Comparison of ENCODE assay signal across 8 cellular contexts in genomic region chr14:23286904-23287479, GRCh38. TPM values are rescaled to one million over a fixed set of nuclear protein-coding genes. Genes with fewer than 3 reads are reported as not detected.
DNase-seq lines count a peak whose midpoint lies in the region; ATAC-seq and TF ChIP-seq lines count a peak whose summit lies in the region.

No MANE protein-coding gene starts in this region.

- H3K27ac ChIP-seq in SJSA1 (peak overlapping the region; percentile 54; the same call in 1 of the 2 replicates), rectal smooth muscle tissue (ENCODE audit: low read depth, low read length) (peak overlapping the region; percentile 96)

- CTCF ChIA-PET in HEK293T (lab: Yijun Ruan, JAX): interaction anchor here (0.7 to 1.2 kb wide), 3 partner anchors 11 to 273 kb away, joined by 3 to 4 read pairs (median 3); no protein-coding TSS in a partner anchor

- DNase-seq in GM12864 (ENCODE audit: low read depth) (no peak), SJSA1 (ENCODE audit: low read depth in 1 of 2, low spot score in 2 of 2) (no peak), fibroblast of gingiva (ENCODE audit: low read depth) (peak; percentile 42), EL (no peak), HEK293T (ENCODE audit: extremely low spot score) (no peak), SHP77 (lab: John Stamatoyannopoulos, UW) (no peak)

- H3K9me3 ChIP-seq in SJSA1 (replicated peaks): no peaks in the 10 kb centered on the region

- peak overlapping the region; percentile 90 for H3K9ac ChIP-seq in rectal smooth muscle tissue (ENCODE audit: low read length)

- TF ChIP-seq CTCF in GM12864 (IDR thresholded peaks at IDR 0.05; ENCODE audit: low read depth, low read length, missing control alignments): no peak

- peak overlapping the region; percentile 80 for H3K4me3 ChIP-seq in GM12864 (ENCODE audit: low read depth, low read length)
- peak overlapping the region; percentile 62 for H3K4me3 ChIP-seq in SJSA1
- peak overlapping the region; percentile 80 for H3K4me3 ChIP-seq in rectal smooth muscle tissue (ENCODE audit: low read length)

- H3K36me3 ChIP-seq in SJSA1 (no peaks in the 10 kb centered on the region), rectal smooth muscle tissue (ENCODE audit: control insufficient read depth, insufficient read depth, low read length) (no peaks in the 10 kb centered on the region)

- POLR2A ChIA-PET in HEK293T (lab: Yijun Ruan, JAX): interaction anchor here (0.7 to 3.6 kb wide), 21 partner anchors 7 to 584 kb away, joined by 3 to 46 read pairs (median 4); partner anchors contain the start of genes ACIN1, BCL2L2, C14orf119 and PABPN1

- no peak for ATAC-seq in HG03521 (IDR thresholded peaks at IDR 0.05; ENCODE audit: unreplicated experiment)

- peaks cover 21% of the 10 kb centered on the region for H3K4me1 ChIP-seq in SJSA1 (replicated peaks)
- peaks cover 8% of the 10 kb centered on the region for H3K4me1 ChIP-seq in rectal smooth muscle tissue (ENCODE audit: control insufficient read depth, insufficient read depth, low read length)

- H3K27me3 ChIP-seq in SJSA1 (replicated peaks) (no peaks in the 10 kb centered on the region), rectal smooth muscle tissue (ENCODE audit: control insufficient read depth, insufficient read depth, low read length) (no peaks in the 10 kb centered on the region)

TF ChIP-seq in HEK293T, 16 proteins besides CTCF, POLR2A, EP300 and RAD21:
- no peak for TF ChIP-seq ELF4 (IDR thresholded peaks at IDR 0.05)

RNA-seq across cellular contexts. Expression of gene HOMEZ, which starts 1.1 kb away (rescaled TPM):
- total RNA-seq in SJSA1 (2014; rRNA removed; shearing (Covaris generic)): 4.9 and 6.1 TPM in 2 replicates

RNA-seq across cellular contexts. Expression of gene PPP1R3E, which starts 15.7 kb away (rescaled TPM):
- 1.2 and 2.1 TPM in 2 replicates for total RNA-seq in SJSA1 (2014; rRNA removed; shearing (Covaris generic))

RNA-seq across cellular contexts. Expression of gene BCL2L2, which starts 19.6 kb away (rescaled TPM):
- total RNA-seq in SJSA1 (2014; rRNA removed; shearing (Covaris generic)): 17.4 and 18.0 TPM in 2 replicates

RNA-seq across cellular contexts. Expression of gene PABPN1, which starts 34.3 kb away (rescaled TPM):
- total RNA-seq in SJSA1 (2014; rRNA removed; shearing (Covaris generic)): 76.2 and 93.4 TPM in 2 replicates

RNA-seq across cellular contexts. Expression of gene RNF212B, which starts 49.3 kb away (rescaled TPM):
- not detected in 2 replicates for total RNA-seq in SJSA1 (2014; rRNA removed; shearing (Covaris generic))
